ENCODE assay signal across 8 cellular contexts in the genomic region with DNA sequence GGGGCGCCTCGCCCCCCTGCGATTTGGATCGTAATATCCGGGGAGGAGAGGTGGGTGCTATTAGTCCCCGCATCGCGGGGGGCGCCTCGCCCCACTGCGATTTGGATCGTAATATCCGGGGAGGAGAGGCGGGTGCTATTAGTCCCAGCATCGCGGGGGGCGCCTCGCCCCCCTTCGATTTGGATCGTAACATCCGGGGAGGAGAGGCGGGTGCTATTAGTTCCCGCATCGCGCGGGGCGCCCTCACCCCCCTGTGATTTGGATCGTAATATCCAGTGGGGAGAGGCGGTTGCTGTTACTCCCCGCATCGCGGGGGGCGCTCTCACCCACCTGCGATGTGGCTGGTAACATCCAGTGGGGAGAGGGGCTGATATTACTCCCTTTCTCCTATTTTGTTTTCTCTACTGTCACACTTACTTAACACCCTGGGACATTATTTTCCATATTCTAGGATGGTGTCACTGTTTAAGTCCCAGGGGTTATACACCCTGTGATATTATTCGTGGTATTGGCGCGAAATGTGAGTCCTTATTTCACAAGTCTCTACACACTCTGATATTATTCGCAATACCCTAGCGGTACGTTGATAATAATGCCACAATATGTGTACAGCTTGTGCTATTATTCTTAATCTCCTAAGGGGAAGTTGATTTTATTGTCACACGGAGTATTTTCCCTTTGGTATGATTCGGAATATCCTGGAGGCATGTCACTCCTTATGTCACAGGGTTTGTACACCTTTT. TPM values are rescaled to one million over a fixed set of nuclear protein-coding genes. Genes with fewer than 3 reads are reported as not detected.
DNase-seq lines count a peak whose midpoint lies in the region; ATAC-seq and TF ChIP-seq lines count a peak whose summit lies in the region.

No MANE protein-coding gene starts in this region.

- no peaks in the 10 kb centered on the region for H3K9me2 ChIP-seq in PC-9 (ENCODE audit: insufficient read depth)

- H2AFZ ChIP-seq in PC-9: no peak overlapping the region

- H3F3A ChIP-seq in PC-9 (ENCODE audit: insufficient read depth, low read depth): peaks cover 7% of the 10 kb centered on the region; the same call in 1 of the 2 replicates

- peak overlapping the region; percentile 17 for H3K4me3 Mint-ChIP-seq in natural killer cell
- H3K4me3 Mint-ChIP-seq in natural killer cell treated with Interleukin-12 subunit alpha and Interleukin-12 subunit beta and Interleukin-15 and Interleukin-18, amount 100 ng/mL, for 72 hours: no peak overlapping the region

- H3K36me3 Mint-ChIP-seq in natural killer cell: no peaks in the 10 kb centered on the region
- no peaks in the 10 kb centered on the region for H3K36me3 Mint-ChIP-seq in natural killer cell treated with Interleukin-12 subunit alpha and Interleukin-12 subunit beta and Interleukin-15 and Interleukin-18, amount 100 ng/mL, for 72 hours

- POLR2A ChIA-PET in PC-9 (lab: Charles Lee; ENCODE audit: unreplicated experiment): no interaction called here

- peaks cover 6 to 14% of the 10 kb centered on the region in 2 donors for H3K4me1 Mint-ChIP-seq in natural killer cell
- peaks cover 7% of the 10 kb centered on the region in 2 donors for H3K4me1 Mint-ChIP-seq in natural killer cell treated with Interleukin-12 subunit alpha and Interleukin-12 subunit beta and Interleukin-15 and Interleukin-18, amount 100 ng/mL, for 72 hours (ENCODE audit: low read depth in 2 of 2)

- H3K4me3 ChIP-seq in choroid plexus epithelial cell (ENCODE audit: low read depth, low read length): no peak overlapping the region
- H3K4me3 ChIP-seq in PC-9: no peak overlapping the region

- CTCF ChIA-PET in PC-9 (lab: Charles Lee): no interaction called here

- peaks cover 20 to 38% of the 10 kb centered on the region in 2 donors for H3K27me3 Mint-ChIP-seq in natural killer cell (ENCODE audit: low read depth in 2 of 2)
- peaks cover 20 to 22% of the 10 kb centered on the region in 2 donors for H3K27me3 Mint-ChIP-seq in natural killer cell treated with Interleukin-12 subunit alpha and Interleukin-12 subunit beta and Interleukin-15 and Interleukin-18, amount 100 ng/mL, for 72 hours

- H3K27ac Mint-ChIP-seq in natural killer cell: peak overlapping the region in 1 of 2 donors; percentile 70
- no peak overlapping the region for H3K27ac Mint-ChIP-seq in natural killer cell treated with Interleukin-12 subunit alpha and Interleukin-12 subunit beta and Interleukin-15 and Interleukin-18, amount 100 ng/mL, for 72 hours

- no peak overlapping the region for H3K4me2 ChIP-seq in PC-9

- no peaks in the 10 kb centered on the region for H3K79me2 ChIP-seq in PC-9 (ENCODE audit: low read depth)

- no peaks in the 10 kb centered on the region for H3K9me3 Mint-ChIP-seq in natural killer cell
- H3K9me3 Mint-ChIP-seq in natural killer cell treated with Interleukin-12 subunit alpha and Interleukin-12 subunit beta and Interleukin-15 and Interleukin-18, amount 100 ng/mL, for 72 hours: no peaks in the 10 kb centered on the region

- no peaks in the 10 kb centered on the region for H4K20me1 ChIP-seq in PC-9 (ENCODE audit: insufficient read depth)

- TF ChIP-seq CTCF in natural killer cell (IDR thresholded peaks at IDR 0.05): peak; percentile 44
- TF ChIP-seq CTCF in choroid plexus epithelial cell (conservative IDR thresholded peaks at IDR 0.05; ENCODE audit: low read depth, low read length): peak; percentile 31
- no peak for TF ChIP-seq CTCF in PC-9 (conservative IDR thresholded peaks at IDR 0.05)

- intact Hi-C loops in natural killer cell (cut with micrococcal nuclease): no loop called here
- intact Hi-C loops in sciatic nerve (cut with DNase I): no loop called here
- intact Hi-C loops in PC-9 (cut with micrococcal nuclease; ENCODE audit: unreplicated experiment): no loop called here

- H3K27me3 ChIP-seq in PC-9 (ENCODE audit: insufficient read depth, low read depth): no peaks in the 10 kb centered on the region

- DNase-seq in natural killer cell: peak; percentile 23
- no peak for DNase-seq in natural killer cell treated with Interleukin-12 subunit alpha and Interleukin-12 subunit beta and Interleukin-15 and Interleukin-18, amount 100 ng/mL, for 72 hours (ENCODE audit: low spot score)
- peak; percentile 9 for DNase-seq in T-helper 22 cell (ENCODE audit: low read depth)
- no peak for DNase-seq in choroid plexus epithelial cell (ENCODE audit: low read depth)
- no peak for DNase-seq in sciatic nerve (ENCODE audit: low spot score)
- no peak for DNase-seq in SW480 (ENCODE audit: low spot score)
- no peak for DNase-seq in PC-9

- no peaks in the 10 kb centered on the region for H3K9me3 ChIP-seq in PC-9 (ENCODE audit: insufficient read depth, low read depth)

- BruUV-seq in PC-9 (replicated peaks; lab: Mats Ljungman, UMichigan): no TSS peak

- no peaks in the 10 kb centered on the region for H3K36me3 ChIP-seq in PC-9 (ENCODE audit: low read depth)

- peaks cover 19% of the 10 kb centered on the region for H3K4me1 ChIP-seq in PC-9 (replicated peaks; ENCODE audit: insufficient read depth)

- ATAC-seq in natural killer cell (peak; percentile 62 to 95 (median 94)), sciatic nerve (peak; percentile 26), HG03439 (IDR thresholded peaks at IDR 0.05; ENCODE audit: unreplicated experiment) (no peak)
- ATAC-seq in natural killer cell treated with Interleukin-12 subunit alpha and Interleukin-12 subunit beta and Interleukin-15 and Interleukin-18, amount 100 ng/mL, for 72 hours: no peak

- H3K27ac ChIP-seq in PC-9: no peak overlapping the region

RNA-seq across cellular contexts. Expression of a gene that starts 57.8 kb away (rescaled TPM):
- total RNA-seq in natural killer cell (not detected), sciatic nerve (not detected), PC-9 (2021) (4.8 and 9.8 TPM in 2 replicates)
- not detected for total RNA-seq in natural killer cell treated with Interleukin-12 subunit alpha and Interleukin-12 subunit beta and Interleukin-15 and Interleukin-18, amount 100 ng/mL, for 72 hours

Comparison
In these comparisons a context has a peak if more than half of its experiments do, and no peak if none do; other contexts are left out.
1. ATAC-seq: peak in natural killer cell (3 of 3) and sciatic nerve (single experiment); none in natural killer cell treated with Interleukin-12 subunit alpha and Interleukin-12 subunit beta and Interleukin-15 and Interleukin-18, amount 100 ng/mL, for 72 hours (0 of 2) and HG03439 (single experiment).
2. DNase-seq: peak in natural killer cell (single experiment) and T-helper 22 cell (single experiment); none in natural killer cell treated with Interleukin-12 subunit alpha and Interleukin-12 subunit beta and Interleukin-15 and Interleukin-18, amount 100 ng/mL, for 72 hours (single experiment), choroid plexus epithelial cell (single experiment), sciatic nerve (single experiment), SW480 (single experiment) and PC-9 (0 of 2).